Comparison of ENCODE assay signal across 6 cellular contexts in genomic region chr9:96089425-96089824, GRCh38.
"Had no signal": no experiment of that assay in that cellular context is flagged by ENCODE, and none has a peak within 500 bp of the region (broad histone marks: within the 10 kb centered on the region; RNA-seq: fewer than 3 reads in every experiment).

No MANE protein-coding gene starts in this region.

- ATAC-seq: GM23338, HepG2 had no signal

- H3K9me3 Mint-ChIP-seq: GM23338 had no signal

- H3K36me3 Mint-ChIP-seq: IgD-negative memory B cell had no signal

- H3K27ac Mint-ChIP-seq: GM23338, H9, IgD-negative memory B cell had no signal

- H3K4me3 Mint-ChIP-seq: GM23338, H9 had no signal

- DNase-seq: H9, HCEC 1CT, KBM-7 had no signal

- H3K4me1 Mint-ChIP-seq: IgD-negative memory B cell had no signal
